Comparison of ENCODE assay signal across 17 cellular contexts in genomic region chr9:131639771-131640437, GRCh38.
A peak's percentile ranks its signal among the peaks of the same experiment; 100 is the strongest.
DNase-seq lines count a peak whose midpoint lies in the region; ATAC-seq, FAIRE-seq and TF ChIP-seq lines count a peak whose summit lies in the region.
"Had no signal": no experiment of that assay in that cellular context is flagged by ENCODE, and none has a peak within 500 bp of the region (broad histone marks: within the 10 kb centered on the region; RNA-seq: fewer than 3 reads in every experiment).

No MANE protein-coding gene starts in this region.

- H3K4me2 ChIP-seq in H1 (ENCODE audit: insufficient read depth in 1 of 2, low read depth in 2 of 2, low read length in 2 of 2) = no peak overlapping the region
- H3K4me2 ChIP-seq in smooth muscle cell = no peak overlapping the region
- no peak overlapping the region for H3K4me2 ChIP-seq in trophoblast cell (ENCODE audit: low read length)
- H3K4me2 ChIP-seq: SK-N-SH had no signal

- peaks cover 8% of the 10 kb centered on the region for H3F3A ChIP-seq in smooth muscle cell (ENCODE audit: low read depth)

- H3K27ac Mint-ChIP-seq in activated CD4-positive, alpha-beta T cell treated with anti-CD3 and anti-CD28 coated beads for 36 hours = peak overlapping the region; percentile 69
- H3K27ac Mint-ChIP-seq: activated CD8-positive, alpha-beta T cell treated with anti-CD3 and anti-CD28 coated beads, Interleukin-2, amount 10 ng/mL, durations not matched to agents 7 days and 5 days had no signal

- no peak overlapping the region for H3K23ac ChIP-seq in H1 (ENCODE audit: insufficient read length)
- no peak overlapping the region for H3K23ac ChIP-seq in trophoblast cell (ENCODE audit: low read length)

- H2AK5ac ChIP-seq in H1 (ENCODE audit: low read depth, low read length) (no peak overlapping the region), trophoblast cell (ENCODE audit: low read length) (no peak overlapping the region)

- H2BK15ac ChIP-seq in H1 (ENCODE audit: low read length) = no peak overlapping the region

- H2BK120ac ChIP-seq in H1 (replicated peaks; ENCODE audit: low read depth, low read length) (no peak overlapping the region), trophoblast cell (ENCODE audit: insufficient read depth, low read length, poor library complexity) (no peak overlapping the region)

- H3K27me3 Mint-ChIP-seq in activated CD4-positive, alpha-beta T cell treated with anti-CD3 and anti-CD28 coated beads for 36 hours = no peaks in the 10 kb centered on the region

- H3K27me3 ChIP-seq in H1 (replicated peaks in 1 of 4; ENCODE audit: control insufficient read depth in 3 of 4, extremely low read depth in 1 of 4, insufficient read depth in 3 of 4, low read length in 3 of 4) (no peaks in the 10 kb centered on the region), smooth muscle cell (ENCODE audit: low read depth) (no peaks in the 10 kb centered on the region), esophagus muscularis mucosa (no peaks in the 10 kb centered on the region), trophoblast cell (ENCODE audit: insufficient read depth, low read length) (no peaks in the 10 kb centered on the region)
- H3K27me3 ChIP-seq: pancreas had no signal

- peaks cover 62% of the 10 kb centered on the region for H3K4me1 Mint-ChIP-seq in activated CD4-positive, alpha-beta T cell treated with anti-CD3 and anti-CD28 coated beads for 36 hours

- TF ChIP-seq CTCF in RWPE1 (conservative IDR thresholded peaks at IDR 0.05; ENCODE audit: low read depth) = no peak
- no peak for TF ChIP-seq CTCF in H1 (IDR thresholded peaks at IDR 0.05; ENCODE audit: control extremely low read depth in 1 of 3, insufficient read depth in 1 of 3, low read depth in 1 of 3, low read length in 3 of 3)
- no peak for TF ChIP-seq CTCF in smooth muscle cell (IDR thresholded peaks at IDR 0.05; ENCODE audit: borderline replicate concordance, insufficient read depth, poor library complexity, severe bottlenecking)
- no peak for TF ChIP-seq CTCF in esophagus muscularis mucosa (IDR thresholded peaks at IDR 0.05)

- H4K5ac ChIP-seq in H1 (ENCODE audit: insufficient read length, low read depth, low read length) = no peak overlapping the region

- H3K27ac ChIP-seq in RWPE1 (peak overlapping the region; percentile 73), H1 (ENCODE audit: low read depth, low read length) (no peak overlapping the region), smooth muscle cell (ENCODE audit: low read depth) (peak overlapping the region; percentile 9), esophagus muscularis mucosa (replicated peaks in 1 of 4) (no peak overlapping the region), trophoblast cell (ENCODE audit: low read depth, low read length) (no peak overlapping the region)
- H3K27ac ChIP-seq: pancreas had no signal

- CTCF ChIA-PET in activated CD4-positive, alpha-beta T cell treated with anti-CD3 and anti-CD28 coated beads for 36 hours (lab: Charles Lee) = interaction anchor here (0.7 to 1.3 kb wide), 4 partner anchors 93 to 269 kb away, joined by 3 to 5 read pairs (median 4); no protein-coding TSS in a partner anchor
- CTCF ChIA-PET in RWPE1 (lab: Yijun Ruan, JAX) (interaction anchor here (0.6 to 1.0 kb wide), 3 partner anchors 90 to 526 kb away, joined by 3 to 4 read pairs (median 3); no protein-coding TSS in a partner anchor), H1 (lab: Charles Lee; ENCODE audit: partially characterized antibody) (interaction anchor here (0.9 to 5.5 kb wide), 11 partner anchors 10 to 104 kb away, joined by 3 to 33 read pairs (median 3); partner anchors contain the start of gene RAPGEF1)

- H2AFZ ChIP-seq in H1 (ENCODE audit: low read length) (no peak overlapping the region), smooth muscle cell (ENCODE audit: low read depth) (no peak overlapping the region), trophoblast cell (ENCODE audit: insufficient read depth, low read length, poor library complexity) (no peak overlapping the region)

- no peaks in the 10 kb centered on the region for H3K9me3 Mint-ChIP-seq in activated CD4-positive, alpha-beta T cell treated with anti-CD3 and anti-CD28 coated beads for 36 hours (ENCODE audit: low read depth)

- H2BK12ac ChIP-seq in H1 (ENCODE audit: low read depth, low read length) (no peak overlapping the region), trophoblast cell (ENCODE audit: low read length) (no peak overlapping the region)

- POLR2A ChIA-PET in activated CD4-positive, alpha-beta T cell treated with anti-CD3 and anti-CD28 coated beads for 36 hours (lab: Charles Lee) = interaction anchor here (0.7 kb wide), 1 partner anchor 10 kb away, joined by 3 read pairs; no protein-coding TSS in a partner anchor
- POLR2A ChIA-PET in RWPE1 (lab: Yijun Ruan, JAX; ENCODE audit: low non-redundant PET) = no interaction called here
- POLR2A ChIA-PET in H1 (lab: Charles Lee; ENCODE audit: partially characterized antibody) = interaction anchor here (0.7 kb wide), 1 partner anchor 52 kb away, joined by 3 read pairs; no protein-coding TSS in a partner anchor

- H3K9me3 ChIP-seq in H1 (ENCODE audit: insufficient read depth in 2 of 2, low read depth in 1 of 2, low read length in 1 of 2) = no peaks in the 10 kb centered on the region
- no peaks in the 10 kb centered on the region for H3K9me3 ChIP-seq in smooth muscle cell (replicated peaks; ENCODE audit: low read depth)
- H3K9me3 ChIP-seq in esophagus muscularis mucosa = no peaks in the 10 kb centered on the region
- H3K9me3 ChIP-seq in trophoblast cell (ENCODE audit: insufficient read depth, low read depth, low read length) = no peaks in the 10 kb centered on the region
- H3K9me3 ChIP-seq: pancreas, SK-N-SH had no signal

- H4K12ac ChIP-seq in trophoblast cell (ENCODE audit: low read depth, low read length) = no peak overlapping the region

- H3K36me3 ChIP-seq in H1 (ENCODE audit: control insufficient read depth in 2 of 4, insufficient read depth in 4 of 4, low read length in 3 of 4) = peaks cover 0 to 6% (median 2%) of the 10 kb centered on the region in 4 experiments; a peak in 2 of 8 replicates
- H3K36me3 ChIP-seq in smooth muscle cell (ENCODE audit: low read depth) = no peaks in the 10 kb centered on the region
- H3K36me3 ChIP-seq in esophagus muscularis mucosa = peaks cover 8 to 62% (median 39%) of the 10 kb centered on the region in 4 donors
- peaks cover 21 to 26% of the 10 kb centered on the region in 2 experiments for H3K36me3 ChIP-seq in trophoblast cell (ENCODE audit: control insufficient read depth in 1 of 2, insufficient read depth in 2 of 2, low read length in 2 of 2)

- H3K36me3 Mint-ChIP-seq in activated CD4-positive, alpha-beta T cell treated with anti-CD3 and anti-CD28 coated beads for 36 hours (ENCODE audit: low read depth) = peaks cover 44% of the 10 kb centered on the region

- 0 out of 2 replicates have a peak overlapping the region, but pooled peaks have one; percentile 13 for H3K18ac ChIP-seq in H1 (ENCODE audit: extremely low read depth, low read length)
- no peak overlapping the region for H3K18ac ChIP-seq in trophoblast cell (ENCODE audit: low read length)

- H4K8ac ChIP-seq in H1 (ENCODE audit: extremely low read depth, insufficient read depth, low read length) = no peak overlapping the region
- H4K8ac ChIP-seq in trophoblast cell (ENCODE audit: low read depth, low read length) = no peak overlapping the region

- H3K79me2 ChIP-seq in H1 (ENCODE audit: control insufficient read depth in 1 of 2, insufficient read depth in 2 of 2, low read length in 2 of 2) (no peaks in the 10 kb centered on the region), smooth muscle cell (ENCODE audit: low read depth) (no peaks in the 10 kb centered on the region), trophoblast cell (ENCODE audit: control insufficient read depth, insufficient read depth, low read length, poor library complexity) (no peaks in the 10 kb centered on the region)

- H4K20me1 ChIP-seq in H1 (replicated peaks in 1 of 2; ENCODE audit: control insufficient read depth in 1 of 2, insufficient read depth in 2 of 2, low read length in 2 of 2) = no peaks in the 10 kb centered on the region
- H4K20me1 ChIP-seq in smooth muscle cell (ENCODE audit: low read depth) = peaks cover 5% of the 10 kb centered on the region

- 84% methylated on average over 9 of the region's 9 CpGs; no CpG with 5 or more reads in 1 of the 2 experiments for WGBS in H1 (ENCODE audit: extremely low coverage in 1 of 2, insufficient coverage in 1 of 2, insufficient read length in 1 of 2, insufficient replicate concordance in 2 of 2, low coverage in 1 of 2, low lambda C conversion rate in 2 of 2, missing lambda C conversion rate in 1 of 2), 2 experiments
- WGBS in smooth muscle cell (ENCODE audit: low lambda C conversion rate) = 75% methylated on average over 9 of the region's 9 CpGs
- 75% methylated on average over 9 of the region's 9 CpGs for WGBS in esophagus muscularis mucosa
- no CpG with 5 or more reads among the region's 9 CpGs for WGBS in trophoblast cell (ENCODE audit: extremely low coverage, insufficient coverage, insufficient read length)

- peaks cover 0 to 10% (median 6%) of the 10 kb centered on the region in 4 experiments; a peak in 6 of 7 replicates for H3K4me1 ChIP-seq in H1 (replicated peaks in 1 of 4; ENCODE audit: control insufficient read depth in 3 of 4, insufficient read depth in 4 of 4, low read length in 3 of 4)
- H3K4me1 ChIP-seq in smooth muscle cell (ENCODE audit: low read depth) = peaks cover 25% of the 10 kb centered on the region
- H3K4me1 ChIP-seq in esophagus muscularis mucosa = peaks cover 14 to 35% (median 24%) of the 10 kb centered on the region in 4 donors
- H3K4me1 ChIP-seq in trophoblast cell (ENCODE audit: control insufficient read depth in 1 of 2, insufficient read depth in 2 of 2, low read length in 2 of 2) = peaks cover 15 to 17% of the 10 kb centered on the region in 2 experiments

- H3K79me1 ChIP-seq in H1 (ENCODE audit: low read depth, low read length) = no peaks in the 10 kb centered on the region; the same call in 1 of the 2 replicates
- H3K79me1 ChIP-seq in trophoblast cell (ENCODE audit: low read length) = peaks cover 4% of the 10 kb centered on the region

- no peak for DNase-seq in activated CD4-positive, alpha-beta T cell treated with anti-CD3 and anti-CD28 coated beads for 36 hours
- no peak for DNase-seq in activated CD4-positive, alpha-beta T cell treated with anti-CD3 and anti-CD28 coated beads for 1 hour
- DNase-seq in RWPE1 (ENCODE audit: low spot score) (peak; percentile 54), H1 (ENCODE audit: low read depth in 1 of 2, low spot score in 2 of 2) (no peak), smooth muscle cell (lab: John Stamatoyannopoulos, UW; ENCODE audit: unreplicated experiment) (no peak), esophagus muscularis mucosa (ENCODE audit: extremely low spot score) (no peak), DMS114 treated with DMSO at 0.1 percent for 48 hours (lab: John Stamatoyannopoulos, UW; ENCODE audit: unreplicated experiment) (no peak), trophoblast cell (no peak)
- DNase-seq: 8988T; activated CD8-positive, alpha-beta T cell treated with anti-CD3 and anti-CD28 coated beads, Interleukin-2, amount 10 ng/mL, durations not matched to agents 7 days and 5 days; activated gamma-delta T cell treated with Interleukin-2 at 50 U/mL for 16 hours; hippocampal formation; NCI-H524 treated with DMSO at 0.1 percent for 48 hours; OCI-M1; pancreas; SK-N-SH; stimulated activated CD4-positive, alpha-beta T cell treated with anti-CD3 and anti-CD28 coated beads, Interleukin-4, amount 100 ng/mL, for 4 hours had no signal

- H3K4me3 Mint-ChIP-seq in activated CD4-positive, alpha-beta T cell treated with anti-CD3 and anti-CD28 coated beads for 36 hours = no peak overlapping the region
- H3K4me3 Mint-ChIP-seq: activated CD8-positive, alpha-beta T cell treated with anti-CD3 and anti-CD28 coated beads, Interleukin-2, amount 10 ng/mL, durations not matched to agents 7 days and 5 days had no signal

- ATAC-seq in activated CD4-positive, alpha-beta T cell treated with anti-CD3 and anti-CD28 coated beads for 36 hours = no peak
- ATAC-seq: activated CD8-positive, alpha-beta T cell treated with anti-CD3 and anti-CD28 coated beads, Interleukin-2, amount 10 ng/mL, durations not matched to agents 7 days and 5 days; pancreas had no signal

- TF ChIP-seq EP300 in H1 (IDR thresholded peaks at IDR 0.05; ENCODE audit: borderline replicate concordance in 1 of 2, low read depth in 2 of 2, low read length in 2 of 2) = no peak
- TF ChIP-seq EP300 in esophagus muscularis mucosa (IDR thresholded peaks at IDR 0.05) = no peak

- H3K9ac ChIP-seq in H1 (replicated peaks in 1 of 4; ENCODE audit: extremely low read depth in 1 of 4, low read depth in 3 of 4, low read length in 3 of 4) (no peak overlapping the region), smooth muscle cell (ENCODE audit: low read depth) (no peak overlapping the region), trophoblast cell (ENCODE audit: low read length) (no peak overlapping the region)
- H3K9ac ChIP-seq: SK-N-SH had no signal

- H3K14ac ChIP-seq in H1 (ENCODE audit: insufficient read length) (no peak overlapping the region), trophoblast cell (ENCODE audit: low read length) (no peak overlapping the region)

- H3K56ac ChIP-seq in H1 (replicated peaks; ENCODE audit: insufficient read length, low read depth, low read length) = no peak overlapping the region

- H2BK20ac ChIP-seq in H1 (ENCODE audit: low read length) = no peak overlapping the region

- no peak overlapping the region for H3K4ac ChIP-seq in H1 (replicated peaks; ENCODE audit: insufficient read length, low read depth, low read length)
- no peak overlapping the region for H3K4ac ChIP-seq in trophoblast cell (ENCODE audit: low read depth, low read length)

- intact Hi-C loops in activated CD4-positive, alpha-beta T cell treated with anti-CD3 and anti-CD28 coated beads for 36 hours (cut with DNase I, micrococcal nuclease) = loop anchor here (5.0 to 10.0 kb wide), 2 partner anchors 48 to 605 kb away; no protein-coding TSS in a partner anchor
- intact Hi-C loops in esophagus muscularis mucosa (cut with DNase I) = no loop called here

- TF ChIP-seq POLR2A in H1 (IDR thresholded peaks at IDR 0.05; ENCODE audit: control extremely low read depth in 1 of 2, low read depth in 2 of 2, low read length in 2 of 2) (no peak), esophagus muscularis mucosa (IDR thresholded peaks at IDR 0.05; ENCODE audit: low read depth) (no peak)

- H2BK5ac ChIP-seq in H1 (ENCODE audit: low read depth, low read length) = no peak overlapping the region
- no peak overlapping the region for H2BK5ac ChIP-seq in trophoblast cell (ENCODE audit: low read depth, low read length, poor library complexity)

- no peak overlapping the region for H3K4me3 ChIP-seq in H1 (ENCODE audit: extremely low read depth in 1 of 4, insufficient read depth in 2 of 4, low read depth in 3 of 4, low read length in 4 of 4)
- no peak overlapping the region for H3K4me3 ChIP-seq in smooth muscle cell
- no peak overlapping the region for H3K4me3 ChIP-seq in esophagus muscularis mucosa
- no peak overlapping the region for H3K4me3 ChIP-seq in trophoblast cell (ENCODE audit: low read depth, low read length)
- H3K4me3 ChIP-seq: pancreas had no signal

- FAIRE-seq in H1 (lab: Jason Lieb, UNC) = no peak
- FAIRE-seq: pancreas had no signal

- H4K91ac ChIP-seq in H1 (replicated peaks; ENCODE audit: insufficient read length, low read length) (no peak overlapping the region), trophoblast cell (ENCODE audit: low read depth, low read length) (no peak overlapping the region)

- TF ChIP-seq RAD21 in H1 (IDR thresholded peaks at IDR 0.05 in 1 of 2, conservative IDR thresholded peaks at IDR 0.05 in 1 of 2; ENCODE audit: low read depth in 2 of 2, low read length in 2 of 2) = no peak

- H3K23me2 ChIP-seq in H1 (ENCODE audit: low read depth, low read length) = no peaks in the 10 kb centered on the region

Comparison
In these comparisons a context has a peak if more than half of its experiments do, and no peak if none do; other contexts are left out.
1. H3K27ac ChIP-seq: peak in RWPE1 (single experiment) and smooth muscle cell (single experiment); none in H1 (single experiment), esophagus muscularis mucosa (0 of 4) and trophoblast cell (single experiment).